Comparison of ENCODE assay signal across 26 cellular contexts in the genomic region with DNA sequence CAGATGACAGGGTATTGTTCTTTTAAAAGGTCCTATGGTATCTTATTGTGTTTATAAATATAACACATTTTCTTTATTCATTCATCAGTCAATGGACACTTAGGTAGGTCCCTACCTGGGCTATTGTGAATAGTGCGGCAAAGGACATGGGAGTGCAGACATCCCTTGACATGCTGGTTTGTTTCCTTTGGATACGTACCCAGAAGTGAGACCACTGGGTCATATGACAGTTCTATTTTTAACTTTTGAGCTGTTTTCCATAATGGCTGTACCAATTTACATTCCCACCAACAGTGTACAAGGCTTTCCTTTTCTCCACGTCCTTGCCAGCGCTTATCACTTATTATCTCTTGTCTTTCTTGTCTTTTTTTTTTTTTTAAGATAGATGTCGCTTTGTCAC.
DNase-seq lines count a peak whose midpoint lies in the region; ATAC-seq, FAIRE-seq and TF ChIP-seq lines count a peak whose summit lies in the region.
"Had no signal": no experiment of that assay in that cellular context is flagged by ENCODE, and none has a peak within 500 bp of the region (broad histone marks: within the 10 kb centered on the region; RNA-seq: fewer than 3 reads in every experiment).

No MANE protein-coding gene starts in this region.

- DNase-seq in A549 (ENCODE audit: low read depth in 1 of 2, low spot score in 1 of 2) (no peak), Calu3 (no peak), mammary epithelial cell (no peak), HT-29 (ENCODE audit: low spot score) (no peak), epidermal melanocyte (ENCODE audit: insufficient read length, low spot score) (no peak), amygdala (lab: John Stamatoyannopoulos, UW) (no peak)
- no peak for DNase-seq in natural killer cell treated with Interleukin-12 subunit alpha and Interleukin-12 subunit beta and Interleukin-15 and Interleukin-18, amount 100 ng/mL, for 72 hours (ENCODE audit: low spot score)
- DNase-seq: activated CD4-positive, CD25-positive, alpha-beta regulatory T cell; activated effector memory CD4-positive, alpha-beta T cell treated with anti-CD3 and anti-CD28 coated beads, Interleukin-2, amount 50 U/mL, for 16 hours; CD4-positive, CD25-positive, alpha-beta regulatory T cell; hypothalamus; immature natural killer cell; KBM-7; NCI-H1417; NCI-H2029 treated with DMSO at 0.1 percent for 48 hours; NCI-H2227 treated with DMSO at 0.1 percent for 48 hours; NCI-H82; T-cell; upper lobe of left lung had no signal

- H3K27me3 ChIP-seq in mammary epithelial cell (ENCODE audit: insufficient read depth, low read length): no peaks in the 10 kb centered on the region
- H3K27me3 ChIP-seq: adrenal gland, left lung, MG63, SJSA1, upper lobe of left lung had no signal

- peak overlapping the region; percentile 95 for H3K27ac Mint-ChIP-seq in Calu3 (ENCODE audit: unreplicated experiment)
- H3K27ac Mint-ChIP-seq in natural killer cell treated with Interleukin-12 subunit alpha and Interleukin-12 subunit beta and Interleukin-15 and Interleukin-18, amount 100 ng/mL, for 72 hours: peak overlapping the region; percentile 25 to 36
- H3K27ac Mint-ChIP-seq: activated CD4-positive, alpha-beta memory T cell treated with anti-CD3 and anti-CD28 coated beads for 36 hours; CD4-positive, CD25-positive, alpha-beta regulatory T cell; immature natural killer cell; T-cell had no signal

- CTCF ChIA-PET in A549 (lab: Yijun Ruan, JAX): no interaction called here
- CTCF ChIA-PET in Calu3 (lab: Charles Lee): no interaction called here
- CTCF ChIA-PET in mammary epithelial cell (lab: Charles Lee; ENCODE audit: low non-redundant PET): no interaction called here

- peak overlapping the region; percentile 63 for H2AFZ ChIP-seq in mammary epithelial cell (ENCODE audit: low read depth, low read length)

- H3K27me3 Mint-ChIP-seq in Calu3 (ENCODE audit: unreplicated experiment): no peaks in the 10 kb centered on the region
- no peaks in the 10 kb centered on the region for H3K27me3 Mint-ChIP-seq in natural killer cell treated with Interleukin-12 subunit alpha and Interleukin-12 subunit beta and Interleukin-15 and Interleukin-18, amount 100 ng/mL, for 72 hours
- H3K27me3 Mint-ChIP-seq: activated CD4-positive, alpha-beta memory T cell treated with anti-CD3 and anti-CD28 coated beads for 36 hours; CD4-positive, CD25-positive, alpha-beta regulatory T cell; T-cell had no signal

- peak overlapping the region; percentile 31 for H3K4me3 Mint-ChIP-seq in Calu3 (ENCODE audit: low read depth, unreplicated experiment)
- peak overlapping the region; percentile 3 for H3K4me3 Mint-ChIP-seq in natural killer cell treated with Interleukin-12 subunit alpha and Interleukin-12 subunit beta and Interleukin-15 and Interleukin-18, amount 100 ng/mL, for 72 hours
- H3K4me3 Mint-ChIP-seq: activated CD4-positive, alpha-beta memory T cell treated with anti-CD3 and anti-CD28 coated beads for 36 hours; CD4-positive, CD25-positive, alpha-beta regulatory T cell; immature natural killer cell; T-cell had no signal

- peaks cover 6% of the 10 kb centered on the region for H3K36me3 Mint-ChIP-seq in Calu3 (ENCODE audit: insufficient read depth, unreplicated experiment)
- no peaks in the 10 kb centered on the region for H3K36me3 Mint-ChIP-seq in natural killer cell treated with Interleukin-12 subunit alpha and Interleukin-12 subunit beta and Interleukin-15 and Interleukin-18, amount 100 ng/mL, for 72 hours
- H3K36me3 Mint-ChIP-seq: activated CD4-positive, alpha-beta memory T cell treated with anti-CD3 and anti-CD28 coated beads for 36 hours; immature natural killer cell had no signal

- H4K20me1 ChIP-seq in mammary epithelial cell (ENCODE audit: insufficient read depth, low read length): no peaks in the 10 kb centered on the region

- H3K4me1 Mint-ChIP-seq in Calu3 (ENCODE audit: low read depth, unreplicated experiment): peaks cover 14% of the 10 kb centered on the region
- H3K4me1 Mint-ChIP-seq in natural killer cell treated with Interleukin-12 subunit alpha and Interleukin-12 subunit beta and Interleukin-15 and Interleukin-18, amount 100 ng/mL, for 72 hours (ENCODE audit: low read depth in 2 of 2): peaks cover 4 to 6% of the 10 kb centered on the region in 2 donors
- H3K4me1 Mint-ChIP-seq: CD4-positive, CD25-positive, alpha-beta regulatory T cell; T-cell had no signal

- no peak for TF ChIP-seq POLR2A in A549 (IDR thresholded peaks at IDR 0.05; ENCODE audit: low read length)

- H3K79me2 ChIP-seq in mammary epithelial cell (ENCODE audit: insufficient read depth, low read length): no peaks in the 10 kb centered on the region

- H3K4me2 ChIP-seq in A549 (peak overlapping the region; percentile 37), mammary epithelial cell (ENCODE audit: insufficient read depth, low read depth, low read length) (peak overlapping the region; percentile 59)

- H3K27ac ChIP-seq in A549: peak overlapping the region; percentile 54 to 69; a peak in 5 of 6 replicates
- peak overlapping the region; percentile 74 for H3K27ac ChIP-seq in mammary epithelial cell (ENCODE audit: insufficient read depth, low read depth, low read length)
- H3K27ac ChIP-seq: adrenal gland, left lung, SJSA1, upper lobe of left lung had no signal

- peak overlapping the region; percentile 6 for H3K9ac ChIP-seq in mammary epithelial cell (ENCODE audit: insufficient read depth, low read length)

- intact Hi-C loops in Calu3 (cut with micrococcal nuclease; ENCODE audit: unreplicated experiment): loop anchor here (5.0 kb wide), 1 partner anchor 348 kb away; no protein-coding TSS in a partner anchor
- intact Hi-C loops in mammary epithelial cell (cut with micrococcal nuclease): no loop called here

- dilution Hi-C loops in mammary epithelial cell (cut with HindIII; ENCODE audit: low sequenced_read_pairs): no loop called here

- no peak for FAIRE-seq in A549 (lab: Jason Lieb, UNC)
- FAIRE-seq: bronchial epithelial cell, endometrium had no signal

- WGBS in A549 (ENCODE audit: missing lambda C conversion rate): 91% methylated on average over 5 of the region's 5 CpGs
- WGBS in mammary epithelial cell (ENCODE audit: low coverage, missing lambda C conversion rate): 63% methylated on average over 4 of the region's 5 CpGs

- H3K9me3 Mint-ChIP-seq in Calu3 (ENCODE audit: low read depth, unreplicated experiment): no peaks in the 10 kb centered on the region
- no peaks in the 10 kb centered on the region for H3K9me3 Mint-ChIP-seq in natural killer cell treated with Interleukin-12 subunit alpha and Interleukin-12 subunit beta and Interleukin-15 and Interleukin-18, amount 100 ng/mL, for 72 hours

- TF ChIP-seq RAD21 in A549 (conservative IDR thresholded peaks at IDR 0.05 in 1 of 2, IDR thresholded peaks at IDR 0.05 in 1 of 2): no peak

- TF ChIP-seq CTCF in A549 (IDR thresholded peaks at IDR 0.05) (no peak), Calu3 (IDR thresholded peaks at IDR 0.05; ENCODE audit: unreplicated experiment) (no peak), mammary epithelial cell (conservative IDR thresholded peaks at IDR 0.05 in 1 of 2, IDR thresholded peaks at IDR 0.05 in 1 of 2; ENCODE audit: extremely low read depth in 1 of 2, insufficient read depth in 1 of 2, low read depth in 1 of 2, low read length in 2 of 2) (no peak)

- H3K9me3 ChIP-seq in A549: no peaks in the 10 kb centered on the region
- no peaks in the 10 kb centered on the region for H3K9me3 ChIP-seq in mammary epithelial cell (replicated peaks; ENCODE audit: insufficient read depth, low read length)
- H3K9me3 ChIP-seq: adrenal gland, left lung, upper lobe of left lung had no signal

- H3K36me3 ChIP-seq in mammary epithelial cell (ENCODE audit: insufficient read depth, low read length): no peaks in the 10 kb centered on the region
- H3K36me3 ChIP-seq: adrenal gland, left lung, MG63, SJSA1, upper lobe of left lung had no signal

- no peak; a peak in 1 of 5 replicates for TF ChIP-seq EP300 in A549 (IDR thresholded peaks at IDR 0.05)

- H3K4me1 ChIP-seq in A549: peaks cover 12% of the 10 kb centered on the region; the same call in 2 of the 3 replicates
- peaks cover 12% of the 10 kb centered on the region for H3K4me1 ChIP-seq in mammary epithelial cell (ENCODE audit: insufficient read depth, low read length)
- H3K4me1 ChIP-seq: adrenal gland, left lung, SJSA1, upper lobe of left lung had no signal

- H3K4me3 ChIP-seq in A549: no peak overlapping the region
- no peak overlapping the region for H3K4me3 ChIP-seq in mammary epithelial cell (replicated peaks in 1 of 3; ENCODE audit: insufficient read depth in 1 of 3, low read depth in 2 of 3, low read length in 3 of 3)
- H3K4me3 ChIP-seq: adrenal gland, left lung, MG63, SJSA1, upper lobe of left lung had no signal

- BruUV-seq in Calu3 (replicated peaks; lab: Mats Ljungman, UMichigan) (no TSS peak), mammary epithelial cell (replicated peaks; lab: Mats Ljungman, UMichigan) (TSS peak; percentile 53)

- in situ Hi-C loops in mammary epithelial cell (cut with MboI; ENCODE audit: low sequenced_read_pairs in 2 of 2): loop anchor here in 1 of 2 donors (25.0 kb wide), 1 partner anchor 688 kb away; no protein-coding TSS in a partner anchor

- ATAC-seq in A549: no peak
- ATAC-seq in natural killer cell treated with Interleukin-12 subunit alpha and Interleukin-12 subunit beta and Interleukin-15 and Interleukin-18, amount 100 ng/mL, for 72 hours: no peak
- ATAC-seq: T-cell had no signal

- POLR2A ChIA-PET in A549 (lab: Yijun Ruan, JAX): no interaction called here

TF ChIP-seq in A549, 52 proteins besides CTCF, POLR2A, EP300 and RAD21:
- TF ChIP-seq NR3C1 (IDR thresholded peaks at IDR 0.05): no peak
- TF ChIP-seq, protein P1, sequence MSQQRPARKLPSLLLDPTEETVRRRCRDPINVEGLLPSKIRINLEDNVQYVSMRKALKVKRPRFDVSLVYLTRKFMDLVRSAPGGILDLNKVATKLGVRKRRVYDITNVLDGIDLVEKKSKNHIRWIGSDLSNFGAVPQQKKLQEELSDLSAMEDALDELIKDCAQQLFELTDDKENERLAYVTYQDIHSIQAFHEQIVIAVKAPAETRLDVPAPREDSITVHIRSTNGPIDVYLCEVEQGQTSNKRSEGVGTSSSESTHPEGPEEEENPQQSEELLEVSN (IDR thresholded peaks at IDR 0.05; ENCODE audit: borderline replicate concordance, low read depth): no peak
TF ChIP-seq in A549: peak in this region for 0.
